ENCODE assay signal across 8 cellular contexts in genomic region chr3:128993461-128994172, GRCh38. TPM values are rescaled to one million over a fixed set of nuclear protein-coding genes. Genes with fewer than 3 reads are reported as not detected.
DNase-seq lines count a peak whose midpoint lies in the region; ATAC-seq and TF ChIP-seq lines count a peak whose summit lies in the region.

TSS of gene CFAP92 (minus strand) at chr3:128994076. CDS start at chr3:128993304, 772 bp downstream.

- H3K4me1 Mint-ChIP-seq in nephron progenitor cell, result peaks cover 34% of the 10 kb centered on the region
- peaks cover 20 to 39% of the 10 kb centered on the region in 2 donors for H3K4me1 Mint-ChIP-seq in stimulated activated naive B cell treated with anti-CD40 and anti-IgM and Interleukin-4, amounts not matched to agents 10 μg/mL and 1 μg/mL and 100 μg/mL, for 72 hours

- H3K4me3 Mint-ChIP-seq in nephron progenitor cell, result peak within 1 kb of the TSS; percentile 82
- H3K4me3 Mint-ChIP-seq in stimulated activated naive B cell treated with anti-CD40 and anti-IgM and Interleukin-4, amounts not matched to agents 10 μg/mL and 1 μg/mL and 100 μg/mL, for 72 hours, result peak within 1 kb of the TSS; percentile 80 to 82

- H3K4me3 ChIP-seq in BE2C (ENCODE audit: low read depth, low read length) (peak within 1 kb of the TSS; percentile 61), HUES48 (ENCODE audit: low read depth, low read length) (peak within 1 kb of the TSS; percentile 56), OCI-LY7 (ENCODE audit: low read depth, low read length, poor library complexity, severe bottlenecking) (peak within 1 kb of the TSS; percentile 55), fibroblast of the aortic adventitia (ENCODE audit: low read depth, low read length) (peak within 1 kb of the TSS; percentile 51)

- H4K20me1 ChIP-seq in OCI-LY7 (ENCODE audit: insufficient read depth, low read length), result no peaks in the 10 kb centered on the region

- peak; percentile 90 for ATAC-seq in GM19455 (IDR thresholded peaks at IDR 0.05; ENCODE audit: unreplicated experiment)
- ATAC-seq in stimulated activated naive B cell treated with anti-CD40 and anti-IgM and Interleukin-4, amounts not matched to agents 10 μg/mL and 1 μg/mL and 100 μg/mL, for 72 hours (replicated peaks), result peak; percentile 97 to 98

- no peaks in the 10 kb centered on the region for H3K79me2 ChIP-seq in OCI-LY7 (ENCODE audit: insufficient read depth, low read depth, low read length)

- intact Hi-C loops in OCI-LY7 (cut with micrococcal nuclease; ENCODE audit: unreplicated experiment), result no loop called here

- H3K4me1 ChIP-seq in BE2C (peaks cover 2% of the 10 kb centered on the region; the same call in 1 of the 2 replicates), HUES48 (ENCODE audit: control insufficient read depth, insufficient read depth, low read length) (peaks cover 16% of the 10 kb centered on the region), OCI-LY7 (ENCODE audit: insufficient read depth, low read length, poor library complexity, severe bottlenecking) (peaks cover 36% of the 10 kb centered on the region)

- H3K36me3 Mint-ChIP-seq in nephron progenitor cell (ENCODE audit: low read depth), result no peaks in the 10 kb centered on the region
- no peaks in the 10 kb centered on the region for H3K36me3 Mint-ChIP-seq in stimulated activated naive B cell treated with anti-CD40 and anti-IgM and Interleukin-4, amounts not matched to agents 10 μg/mL and 1 μg/mL and 100 μg/mL, for 72 hours

- peaks cover 39% of the 10 kb centered on the region for H3K27me3 Mint-ChIP-seq in nephron progenitor cell (ENCODE audit: low read depth, poor library complexity)
- H3K27me3 Mint-ChIP-seq in stimulated activated naive B cell treated with anti-CD40 and anti-IgM and Interleukin-4, amounts not matched to agents 10 μg/mL and 1 μg/mL and 100 μg/mL, for 72 hours, result peaks cover 10 to 17% of the 10 kb centered on the region in 2 donors

- peaks cover 4% of the 10 kb centered on the region for H3K9me3 Mint-ChIP-seq in nephron progenitor cell
- no peaks in the 10 kb centered on the region for H3K9me3 Mint-ChIP-seq in stimulated activated naive B cell treated with anti-CD40 and anti-IgM and Interleukin-4, amounts not matched to agents 10 μg/mL and 1 μg/mL and 100 μg/mL, for 72 hours

- peak within 1 kb of the TSS; percentile 72; the same call in 1 of the 2 replicates for H2AFZ ChIP-seq in OCI-LY7 (ENCODE audit: low read length)

- no peak within 1 kb of the TSS for H3K27ac Mint-ChIP-seq in nephron progenitor cell
- H3K27ac Mint-ChIP-seq in stimulated activated naive B cell treated with anti-CD40 and anti-IgM and Interleukin-4, amounts not matched to agents 10 μg/mL and 1 μg/mL and 100 μg/mL, for 72 hours, result peak within 1 kb of the TSS; percentile 81

- H3K27me3 ChIP-seq in BE2C (peaks cover 15% of the 10 kb centered on the region), HUES48 (ENCODE audit: control insufficient read depth, insufficient read depth, low read length) (peaks cover 68% of the 10 kb centered on the region)

- POLR2A ChIA-PET in OCI-LY7 (lab: Charles Lee), result interaction anchor here (0.7 kb wide), 1 partner anchor 23 kb away, joined by 4 read pairs; no protein-coding TSS in a partner anchor

- peak within 1 kb of the TSS; percentile 33; the same call in 1 of the 2 replicates for H3K9ac ChIP-seq in HUES48 (ENCODE audit: low read depth, low read length)

- no peaks in the 10 kb centered on the region for H3K36me3 ChIP-seq in BE2C
- no peaks in the 10 kb centered on the region for H3K36me3 ChIP-seq in HUES48 (ENCODE audit: control insufficient read depth, insufficient read depth, low read length)
- no peaks in the 10 kb centered on the region for H3K36me3 ChIP-seq in OCI-LY7 (ENCODE audit: insufficient read depth, low read length)

- no peak within 1 kb of the TSS for H3K27ac ChIP-seq in HUES48 (ENCODE audit: low read depth, low read length)
- peak within 1 kb of the TSS; percentile 23 for H3K27ac ChIP-seq in OCI-LY7 (ENCODE audit: low read depth, low read length, poor library complexity, severe bottlenecking)

- TF ChIP-seq CTCF in BE2C (IDR thresholded peaks at IDR 0.05; ENCODE audit: low read depth, low read length) (no peak), OCI-LY7 (conservative IDR thresholded peaks at IDR 0.05; ENCODE audit: low read length) (no peak), fibroblast of the aortic adventitia (IDR thresholded peaks at IDR 0.05; ENCODE audit: insufficient read depth, low read length) (no peak), nephron progenitor cell (IDR thresholded peaks at IDR 0.05) (no peak)

- BruUV-seq in OCI-LY7 (replicated peaks; lab: Mats Ljungman, UMichigan), result no TSS peak

- H3K9me2 ChIP-seq in OCI-LY7 (ENCODE audit: insufficient read depth, low read length), result no peaks in the 10 kb centered on the region

- H3K4me2 ChIP-seq in OCI-LY7 (ENCODE audit: low read length), result peak within 1 kb of the TSS; percentile 71

- peak; percentile 94 for DNase-seq in BE2C
- peak; percentile 88 for DNase-seq in OCI-LY7 (ENCODE audit: low spot score)
- peak; percentile 83 to 86 for DNase-seq in activated T-helper 1 cell treated with anti-CD3 and anti-CD28 coated beads, Interleukin-2, amount 50 U/mL, for 16 hours (ENCODE audit: low read depth in 1 of 2, low spot score in 1 of 2)
- peak; percentile 39 for DNase-seq in fibroblast of the aortic adventitia (ENCODE audit: low read depth)
- peak; percentile 95 for DNase-seq in nephron progenitor cell
- DNase-seq in stimulated activated naive B cell treated with anti-CD40 and anti-IgM and Interleukin-4, amounts not matched to agents 10 μg/mL and 1 μg/mL and 100 μg/mL, for 72 hours, result peak; percentile 82

- H3K9me3 ChIP-seq in BE2C (no peaks in the 10 kb centered on the region), HUES48 (ENCODE audit: control insufficient read depth, insufficient read depth, low read length) (no peaks in the 10 kb centered on the region), OCI-LY7 (ENCODE audit: low read length) (no peaks in the 10 kb centered on the region)

- CTCF ChIA-PET in OCI-LY7 (lab: Charles Lee; ENCODE audit: unreplicated experiment), result interaction anchor here (1.0 to 3.2 kb wide), 2 partner anchors 22 to 24 kb away, joined by 4 to 18 read pairs; no protein-coding TSS in a partner anchor

RNA-seq across cellular contexts. Expression of gene CFAP92, which starts in this region (rescaled TPM):
- polyA plus RNA-seq in BE2C (2012; ENCODE audit: insufficient read depth, insufficient read length, low read depth), result 0.68 TPM
- 0.66 TPM in 1 of 2 replicates, not detected in the other for total RNA-seq in OCI-LY7 (2014; rRNA removed; shearing (Covaris generic))
- total RNA-seq in OCI-LY7 (2022), result 0.08 and 0.18 TPM in 2 replicates
- 0.49 TPM in 1 of 2 replicates, not detected in the other for total RNA-seq in fibroblast of the aortic adventitia (ENCODE audit: low replicate concordance)

Comparison
In these comparisons a context has a peak if more than half of its experiments do, and no peak if none do; other contexts are left out.
1. Peak in DNase-seq, H3K4me3 ChIP-seq, H3K27ac ChIP-seq and H3K4me2 ChIP-seq in OCI-LY7; RNA of the gene not detected or under 1 TPM.
2. Peak in DNase-seq and H3K4me3 ChIP-seq in fibroblast of the aortic adventitia; RNA of the gene not detected or under 1 TPM.
3. DNase-seq: peak in every context shown above with its lines; median percentile 95 in nephron progenitor cell; 94 in BE2C; 88 in OCI-LY7; 84 in activated T-helper 1 cell treated with anti-CD3 and anti-CD28 coated beads, Interleukin-2, amount 50 U/mL, for 16 hours; 82 in stimulated activated naive B cell treated with anti-CD40 and anti-IgM and Interleukin-4, amounts not matched to agents 10 μg/mL and 1 μg/mL and 100 μg/mL, for 72 hours; 39 in fibroblast of the aortic adventitia.